8 cellular contexts compared by ENCODE assay signal in genomic region chr2:189440947-189441708, GRCh38. TPM values are rescaled to one million over a fixed set of nuclear protein-coding genes. Genes with fewer than 3 reads are reported as not detected.
DNase-seq lines count a peak whose midpoint lies in the region; ATAC-seq, FAIRE-seq and TF ChIP-seq lines count a peak whose summit lies in the region.

Gene WDR75 (plus strand): TSS chr2:189441474. CDS start chr2:189441493, 19 bp downstream.

- H3K4me1 ChIP-seq in keratinocyte (ENCODE audit: control insufficient read depth, extremely low read depth, insufficient read depth, low read length), result peaks cover 22% of the 10 kb centered on the region

- H3K4me2 ChIP-seq in keratinocyte (ENCODE audit: control insufficient read depth, extremely low read depth, insufficient read depth, low read depth, low read length), result peak within 1 kb of the TSS; percentile 91

- peak; percentile 91 for ATAC-seq in HG03432 (IDR thresholded peaks at IDR 0.05; ENCODE audit: unreplicated experiment)

- no peaks in the 10 kb centered on the region for H3K36me3 ChIP-seq in keratinocyte (ENCODE audit: control insufficient read depth in 2 of 2, extremely low read depth in 1 of 2, insufficient read depth in 2 of 2, low read length in 2 of 2)

- H3K9me3 Mint-ChIP-seq in chondrocyte (ENCODE audit: low read depth), result no peaks in the 10 kb centered on the region

- peak; percentile 24 for TF ChIP-seq CTCF in chondrocyte (IDR thresholded peaks at IDR 0.05)
- no peak for TF ChIP-seq CTCF in keratinocyte (optimal IDR thresholded peaks at IDR 0.05 in 1 of 3, IDR thresholded peaks at IDR 0.05 in 1 of 3, conservative IDR thresholded peaks at IDR 0.05 in 1 of 3; ENCODE audit: extremely low read depth in 1 of 3, insufficient read depth in 2 of 3, low read length in 3 of 3)

- H3K9ac ChIP-seq in keratinocyte (ENCODE audit: control insufficient read depth, extremely low read depth, insufficient read depth, low read length), result peak within 1 kb of the TSS; percentile 89

- H4K20me1 ChIP-seq in keratinocyte (ENCODE audit: control insufficient read depth, extremely low read depth, insufficient read depth, low read length), result no peaks in the 10 kb centered on the region

- H3K27ac Mint-ChIP-seq in chondrocyte (ENCODE audit: unreplicated experiment), result peak within 1 kb of the TSS; percentile 100

- TF ChIP-seq POLR2A in GM19099 (IDR thresholded peaks at IDR 0.05; ENCODE audit: extremely low read depth, insufficient read length, low read depth), result peak; percentile 92

- H3K4me3 ChIP-seq in keratinocyte (ENCODE audit: control insufficient read depth in 2 of 3, extremely low read depth in 1 of 3, insufficient read depth in 2 of 3, low read depth in 1 of 3, low read length in 3 of 3), result peak within 1 kb of the TSS; percentile 88 to 92 (median 91)

- H3K4me3 Mint-ChIP-seq in chondrocyte (ENCODE audit: unreplicated experiment), result peak within 1 kb of the TSS; percentile 99

- H3K27me3 Mint-ChIP-seq in chondrocyte (ENCODE audit: low read depth), result no peaks in the 10 kb centered on the region

- no peaks in the 10 kb centered on the region for H3K9me3 ChIP-seq in keratinocyte (ENCODE audit: control insufficient read depth, low read depth, low read length)

- dilution Hi-C loops in keratinocyte (cut with MboI; ENCODE audit: extremely low pct_ligation_motif_present, low sequenced_read_pairs), result no loop called here

- no peaks in the 10 kb centered on the region for H3K36me3 Mint-ChIP-seq in chondrocyte (ENCODE audit: low read depth)

- peaks cover 17% of the 10 kb centered on the region for H3K4me1 Mint-ChIP-seq in chondrocyte (ENCODE audit: low read depth)

- H3K79me2 ChIP-seq in keratinocyte (ENCODE audit: control insufficient read depth, insufficient read depth, low read length), result peaks cover 49% of the 10 kb centered on the region

- peak within 1 kb of the TSS; percentile 92 for H3K27ac ChIP-seq in keratinocyte (ENCODE audit: control insufficient read depth, insufficient read depth, low read length)

- peak; percentile 88 for FAIRE-seq in keratinocyte (lab: Jason Lieb, UNC)

- peak; percentile 96 for DNase-seq in AG20443 (ENCODE audit: low spot score)
- peak; percentile 81 for DNase-seq in NCI-H510A (lab: John Stamatoyannopoulos, UW)
- DNase-seq in activated CD4-positive, alpha-beta T cell treated with anti-CD3 and anti-CD28 coated beads for 1 hour, result peak; percentile 85
- peak; percentile 95 for DNase-seq in chondrocyte (ENCODE audit: low spot score)
- DNase-seq in keratinocyte (ENCODE audit: low read depth, low spot score), result no peak
- DNase-seq in stimulated activated CD4-positive, alpha-beta T cell treated with anti-CD3 and anti-CD28 coated beads, Interleukin-15, amount 100 ng/mL, for 1 hour (ENCODE audit: low read depth in 1 of 2, low spot score in 1 of 2), result peak; percentile 79 to 90

- no peaks in the 10 kb centered on the region for H3K9me1 ChIP-seq in keratinocyte (ENCODE audit: control insufficient read depth, extremely low read depth, insufficient read depth, low read length)

- peak within 1 kb of the TSS; percentile 98 for H2AFZ ChIP-seq in keratinocyte (ENCODE audit: control insufficient read depth, low read length)

- H3K27me3 ChIP-seq in keratinocyte (ENCODE audit: control insufficient read depth, extremely low read depth, insufficient read depth, low read length), result no peaks in the 10 kb centered on the region

RNA-seq across cellular contexts. Expression of gene WDR75, which starts in this region (rescaled TPM):
- total RNA-seq in chondrocyte, result 24.7 to 46.9 TPM (median 27.3 TPM) in 3 replicates
- polyA plus RNA-seq in keratinocyte, result 37.0 to 67.3 TPM (median 60.4 TPM) in 3 replicates
- polyA plus RNA-seq in keratinocyte (2011; ENCODE audit: low read depth), result 43.6 TPM
- 19.1 and 41.5 TPM in 2 replicates for polyA plus RNA-seq in keratinocyte (2011; cell fraction: cytosol; rRNA removed)
- polyA plus RNA-seq in keratinocyte (2011; cell fraction: nucleus; rRNA removed), result 64.9 and 91.2 TPM in 2 replicates
- polyA plus RNA-seq in keratinocyte (2012; ENCODE audit: low replicate concordance), result 26.1 and 29.0 TPM in 2 replicates
- 41.1 to 66.3 TPM (median 56.1 TPM) in 3 replicates for polyA minus RNA-seq in keratinocyte
- 16.3 TPM for polyA minus RNA-seq in keratinocyte (2011; cell fraction: cytosol; rRNA and poly(A)+ RNA removed)
- polyA minus RNA-seq in keratinocyte (2011; cell fraction: nucleus; rRNA and poly(A)+ RNA removed), result 62.7 and 77.6 TPM in 2 replicates
